In genomic region chr3:132417695-132418520, GRCh38 we compare ENCODE assay signal across 8 cellular contexts. TPM values are rescaled to one million over a fixed set of nuclear protein-coding genes. Genes with fewer than 3 reads are reported as not detected.
A peak's percentile ranks its signal among the peaks of the same experiment; 100 is the strongest.
DNase-seq lines count a peak whose midpoint lies in the region; ATAC-seq and TF ChIP-seq lines count a peak whose summit lies in the region.

No MANE protein-coding gene starts in this region.

- CTCF ChIA-PET in PC-3 (lab: Charles Lee) = interaction anchor here (0.7 kb wide), 1 partner anchor 218 kb away, joined by 4 read pairs; no protein-coding TSS in a partner anchor

- TF ChIP-seq CTCF in PC-3 (conservative IDR thresholded peaks at IDR 0.05; ENCODE audit: low read depth, low read length) (no peak), right atrium auricular region (IDR thresholded peaks at IDR 0.05) (no peak), psoas muscle (IDR thresholded peaks at IDR 0.05) (no peak)

- DNase-seq in ELF-1 (ENCODE audit: low read depth, low spot score) (peak; percentile 85), HT1080 (ENCODE audit: low read depth) (peak; percentile 92), PC-3 (peak; percentile 62), right atrium auricular region (ENCODE audit: low spot score) (no peak), psoas muscle (peak in 1 of 2 donors; percentile 47), GOT3 (lab: John Stamatoyannopoulos, UW) (no peak)
- peak; percentile 59 for DNase-seq in activated naive CD8-positive, alpha-beta T cell treated with anti-CD3 and anti-CD28 coated beads, Interleukin-2, amount 50 U/mL, for 24 hours

- H3K79me2 ChIP-seq in PC-3 (ENCODE audit: low read length) = peaks cover 47% of the 10 kb centered on the region

- H3K4me2 ChIP-seq in PC-3 (ENCODE audit: low read length) = peak overlapping the region; percentile 92

- no TSS peak for BruUV-seq in PC-3 (replicated peaks; lab: Mats Ljungman, UMichigan)

- no peaks in the 10 kb centered on the region for H4K20me1 ChIP-seq in PC-3 (ENCODE audit: low read length)

- H3K4me3 ChIP-seq in PC-3 (ENCODE audit: low read length) (peak overlapping the region; percentile 97), right atrium auricular region (peak overlapping the region; percentile 91 to 93), psoas muscle (peak overlapping the region; percentile 98)

- H3K4me1 ChIP-seq in PC-3 (ENCODE audit: insufficient read depth, low read length) (peaks cover 4% of the 10 kb centered on the region; the same call in 1 of the 2 replicates), right atrium auricular region (peaks cover 0 to 26% of the 10 kb centered on the region in 2 donors), psoas muscle (peaks cover 18% of the 10 kb centered on the region)

- H3F3A ChIP-seq in PC-3 (ENCODE audit: low read length, unreplicated experiment) = no peaks in the 10 kb centered on the region

- WGBS in psoas muscle, 3 donors = 1 to 2% (median 2%) methylated on average over 25 to 32 of the region's 32 CpGs

- POLR2A ChIA-PET in PC-3 (lab: Charles Lee; ENCODE audit: unreplicated experiment) = interaction anchor here (0.6 kb wide), 1 partner anchor 1631 kb away, joined by 4 read pairs; no protein-coding TSS in a partner anchor

- peak overlapping the region; percentile 98 for H2AFZ ChIP-seq in PC-3 (ENCODE audit: low read length)

- H3K36me3 Mint-ChIP-seq in activated naive CD8-positive, alpha-beta T cell treated with anti-CD3 and anti-CD28 coated beads, Interleukin-2, amount 50 U/mL, for 24 hours (ENCODE audit: low read depth) = peaks cover 10% of the 10 kb centered on the region

- H3K27me3 ChIP-seq in PC-3 (ENCODE audit: low read length) = no peaks in the 10 kb centered on the region
- no peaks in the 10 kb centered on the region for H3K27me3 ChIP-seq in right atrium auricular region
- no peaks in the 10 kb centered on the region for H3K27me3 ChIP-seq in psoas muscle (ENCODE audit: insufficient read depth in 3 of 3, low read length in 2 of 3)

- H3K36me3 ChIP-seq in PC-3 (ENCODE audit: low read depth, low read length) (no peaks in the 10 kb centered on the region), right atrium auricular region (no peaks in the 10 kb centered on the region), psoas muscle (ENCODE audit: insufficient read depth in 1 of 2, low read depth in 1 of 2) (peaks cover 0 to 17% of the 10 kb centered on the region in 2 donors)

- peak overlapping the region; percentile 93 for H3K9ac ChIP-seq in PC-3 (ENCODE audit: low read length)

- ATAC-seq in GM21515 (IDR thresholded peaks at IDR 0.05; ENCODE audit: unreplicated experiment) (peak; percentile 45), PC-3 (peak; percentile 76), psoas muscle (peak; percentile 57 to 69 (median 66))
- ATAC-seq in activated naive CD8-positive, alpha-beta T cell treated with anti-CD3 and anti-CD28 coated beads, Interleukin-2, amount 50 U/mL, for 24 hours = peak; percentile 53

- H3K27me3 Mint-ChIP-seq in activated naive CD8-positive, alpha-beta T cell treated with anti-CD3 and anti-CD28 coated beads, Interleukin-2, amount 50 U/mL, for 24 hours = no peaks in the 10 kb centered on the region

- H3K9me3 Mint-ChIP-seq in activated naive CD8-positive, alpha-beta T cell treated with anti-CD3 and anti-CD28 coated beads, Interleukin-2, amount 50 U/mL, for 24 hours = no peaks in the 10 kb centered on the region

- H3K4me1 Mint-ChIP-seq in activated naive CD8-positive, alpha-beta T cell treated with anti-CD3 and anti-CD28 coated beads, Interleukin-2, amount 50 U/mL, for 24 hours = peaks cover 43% of the 10 kb centered on the region

- H3K9me3 ChIP-seq in PC-3 (ENCODE audit: low read length) (no peaks in the 10 kb centered on the region), right atrium auricular region (no peaks in the 10 kb centered on the region), psoas muscle (no peaks in the 10 kb centered on the region)

- peak overlapping the region; percentile 98 for H3K4me3 Mint-ChIP-seq in activated naive CD8-positive, alpha-beta T cell treated with anti-CD3 and anti-CD28 coated beads, Interleukin-2, amount 50 U/mL, for 24 hours

- no peaks in the 10 kb centered on the region for H3K9me2 ChIP-seq in PC-3 (replicated peaks; ENCODE audit: low read length)

- intact Hi-C loops in PC-3 (cut with micrococcal nuclease) = no loop called here
- intact Hi-C loops in psoas muscle (cut with DNase I) = no loop called here

- H3K27ac Mint-ChIP-seq in activated naive CD8-positive, alpha-beta T cell treated with anti-CD3 and anti-CD28 coated beads, Interleukin-2, amount 50 U/mL, for 24 hours = peak overlapping the region; percentile 93

- H3K27ac ChIP-seq in PC-3 (ENCODE audit: low read length) (peak overlapping the region; percentile 64), right atrium auricular region (peak overlapping the region; percentile 87 to 89), psoas muscle (peak overlapping the region; percentile 89)

RNA-seq across cellular contexts. Expression of gene DNAJC13, which starts 0.6 kb away (rescaled TPM):
- total RNA-seq in HT1080 (2014; rRNA removed; shearing (Covaris generic)) = 51.7 and 52.5 TPM in 2 replicates
- polyA plus RNA-seq in HT1080 (2015; cell fraction: cytosol; rRNA removed) = 24.7 and 36.2 TPM in 2 replicates
- polyA plus RNA-seq in HT1080 (2015; cell fraction: nucleus; rRNA removed) = 66.8 and 72.5 TPM in 2 replicates
- total RNA-seq in PC-3 (2014; rRNA removed) (21.6 and 24.7 TPM in 2 replicates), right atrium auricular region (10 to 100 TPM; 17.6 to 22.9 TPM), psoas muscle (10 to 100 TPM; 20.0 to 30.9 (median 26.0) TPM)
- 10 to 100 TPM in 2 of 3 donors, 1 to 10 TPM in 1; 7.4 to 24.9 (median 16.0) TPM for polyA plus RNA-seq in psoas muscle

Comparison
In these comparisons a context has a peak if more than half of its experiments do, and no peak if none do; other contexts are left out.
1. DNase-seq: peak in ELF-1 (single experiment), HT1080 (single experiment), PC-3 (single experiment) and activated naive CD8-positive, alpha-beta T cell treated with anti-CD3 and anti-CD28 coated beads, Interleukin-2, amount 50 U/mL, for 24 hours (single experiment); none in right atrium auricular region (single experiment) and GOT3 (single experiment).
2. Peak in every context shown above with its lines, with median percentiles within 50 percentile points of each other: ATAC-seq, H3K27ac ChIP-seq and H3K4me3 ChIP-seq.